ENCODE assay signal across 8 cellular contexts in the genomic region with DNA sequence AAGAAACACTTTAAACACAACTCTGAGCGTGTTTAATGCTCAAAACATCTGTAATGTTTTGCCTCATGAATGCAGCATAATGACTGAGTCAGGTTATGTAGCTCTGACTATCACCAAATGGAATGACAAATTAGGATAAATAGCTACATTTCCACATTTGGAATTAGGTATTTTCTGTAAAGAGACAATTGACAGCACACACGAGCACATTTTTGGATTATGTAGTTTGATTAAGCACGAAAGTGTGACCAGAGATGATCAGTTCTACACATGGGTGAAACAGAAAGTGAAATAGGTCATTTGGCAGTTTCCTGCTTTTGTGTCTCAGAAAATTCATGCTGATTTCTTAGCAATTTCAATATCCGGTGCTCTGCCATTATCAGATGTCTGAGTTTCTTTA. TPM values are rescaled to one million over a fixed set of nuclear protein-coding genes. Genes with fewer than 3 reads are reported as not detected.
DNase-seq lines count a peak whose midpoint lies in the region; ATAC-seq and TF ChIP-seq lines count a peak whose summit lies in the region.

No MANE protein-coding gene starts in this region.

- H3K9ac ChIP-seq in OCI-LY3 (ENCODE audit: low read length) (no peak overlapping the region), mesenchymal stem cell (ENCODE audit: low read length) (peak overlapping the region; percentile 84)

- no peak overlapping the region for H2BK12ac ChIP-seq in mesenchymal stem cell (ENCODE audit: low read length in 2 of 2)

- TF ChIP-seq CTCF in HFFc6 (IDR thresholded peaks at IDR 0.05) (no peak), OCI-LY3 (IDR thresholded peaks at IDR 0.05; ENCODE audit: low read depth, low read length) (no peak)

- H2AK5ac ChIP-seq in mesenchymal stem cell (ENCODE audit: low read length, severe bottlenecking), result no peak overlapping the region

- H3K27ac Mint-ChIP-seq in HFFc6, result peak overlapping the region; percentile 82

- H3K4me3 ChIP-seq in OCI-LY3 (ENCODE audit: low read length), result peak overlapping the region; percentile 52
- peak overlapping the region in 1 of 2 experiments; percentile 31 for H3K4me3 ChIP-seq in mesenchymal stem cell (ENCODE audit: insufficient read depth in 1 of 2, low read depth in 1 of 2, low read length in 2 of 2)

- H3K4me2 ChIP-seq in OCI-LY3 (ENCODE audit: low read length) (peak overlapping the region; percentile 66), mesenchymal stem cell (ENCODE audit: low read length, poor library complexity, severe bottlenecking) (no peak overlapping the region)

- no peak overlapping the region; the same call in 1 of the 2 replicates for H2AFZ ChIP-seq in OCI-LY3 (ENCODE audit: low read depth, low read length)
- H2AFZ ChIP-seq in mesenchymal stem cell (ENCODE audit: low read depth, low read length), result no peak overlapping the region

- H3K79me1 ChIP-seq in mesenchymal stem cell (replicated peaks; ENCODE audit: low read length, poor library complexity, severe bottlenecking), result peaks cover 12% of the 10 kb centered on the region

- no peaks in the 10 kb centered on the region for H4K20me1 ChIP-seq in OCI-LY3 (ENCODE audit: insufficient read depth, low read length)

- H4K8ac ChIP-seq in mesenchymal stem cell (ENCODE audit: low read length), result no peak overlapping the region

- WGBS in mesenchymal stem cell, result 52% methylated on average over 2 of the region's 4 CpGs

- H3K4me1 ChIP-seq in OCI-LY3 (ENCODE audit: low read length) (peaks cover 19% of the 10 kb centered on the region), mesenchymal stem cell (ENCODE audit: control insufficient read depth, insufficient read depth, low read depth, low read length) (peaks cover 2% of the 10 kb centered on the region)

- DNase-seq in HFFc6 (peak; percentile 39), mesenchymal stem cell (peak; percentile 22), NCI-H1417 (lab: John Stamatoyannopoulos, UW) (no peak), SHP77 treated with DMSO at 0.1 percent for 48 hours (lab: John Stamatoyannopoulos, UW) (no peak), mesenteric fat pad (ENCODE audit: low spot score) (no peak)
- no peak for DNase-seq in activated effector memory CD4-positive, alpha-beta T cell treated with Interleukin-2 at 50 U/mL for 16 hours

- H3K27me3 ChIP-seq in OCI-LY3 (ENCODE audit: low read depth, low read length) (no peaks in the 10 kb centered on the region), mesenchymal stem cell (ENCODE audit: control insufficient read depth in 1 of 2, insufficient read depth in 1 of 2, low read length in 2 of 2) (no peaks in the 10 kb centered on the region)

- no peak overlapping the region for H2BK5ac ChIP-seq in mesenchymal stem cell (ENCODE audit: low read depth, low read length, poor library complexity, severe bottlenecking)

- H3K27ac ChIP-seq in OCI-LY3 (ENCODE audit: low read length), result no peak overlapping the region; the same call in 1 of the 2 replicates
- no peak overlapping the region for H3K27ac ChIP-seq in mesenchymal stem cell (ENCODE audit: low read length, poor library complexity, severe bottlenecking)

- no peak overlapping the region for H3K14ac ChIP-seq in mesenchymal stem cell (ENCODE audit: low read length in 2 of 2)

- no peak overlapping the region for H3K18ac ChIP-seq in mesenchymal stem cell (ENCODE audit: low read depth in 1 of 2, low read length in 2 of 2)

- peaks cover 27% of the 10 kb centered on the region for H3K36me3 Mint-ChIP-seq in HFFc6 (ENCODE audit: low read depth)

- peak overlapping the region; percentile 81 for H3K4me3 Mint-ChIP-seq in HFFc6

- H2BK120ac ChIP-seq in mesenchymal stem cell (ENCODE audit: low read depth, low read length), result no peak overlapping the region

- peaks cover 45% of the 10 kb centered on the region for H3K4me1 Mint-ChIP-seq in HFFc6 (ENCODE audit: low read depth)

- no peak overlapping the region for H3K23ac ChIP-seq in mesenchymal stem cell (ENCODE audit: low read length in 2 of 2)

- H3K4ac ChIP-seq in mesenchymal stem cell (ENCODE audit: low read depth in 1 of 2, low read length in 2 of 2), result no peak overlapping the region

- H3K27me3 Mint-ChIP-seq in HFFc6 (ENCODE audit: insufficient read depth), result no peaks in the 10 kb centered on the region

- H3K36me3 ChIP-seq in OCI-LY3 (replicated peaks; ENCODE audit: low read depth, low read length), result peaks cover 26% of the 10 kb centered on the region
- H3K36me3 ChIP-seq in mesenchymal stem cell (ENCODE audit: control insufficient read depth in 1 of 2, insufficient read depth in 2 of 2, low read depth in 1 of 2, low read length in 2 of 2), result peaks cover 20 to 86% of the 10 kb centered on the region in 2 experiments

- no peak overlapping the region for H4K91ac ChIP-seq in mesenchymal stem cell (ENCODE audit: low read length)

- H3K9me3 Mint-ChIP-seq in HFFc6, result no peaks in the 10 kb centered on the region

- ATAC-seq in GM18867 (IDR thresholded peaks at IDR 0.05; ENCODE audit: unreplicated experiment), result peak; percentile 84

- H3K79me2 ChIP-seq in OCI-LY3 (ENCODE audit: low read length), result no peaks in the 10 kb centered on the region

- H2BK15ac ChIP-seq in mesenchymal stem cell (ENCODE audit: low read depth, poor library complexity, severe bottlenecking), result no peak overlapping the region

- no peaks in the 10 kb centered on the region for H3K9me3 ChIP-seq in OCI-LY3 (ENCODE audit: insufficient read depth, low read length)
- no peaks in the 10 kb centered on the region for H3K9me3 ChIP-seq in mesenchymal stem cell (ENCODE audit: control insufficient read depth, low read length)

RNA-seq across cellular contexts. Expression of a gene that starts 29.0 kb away (rescaled TPM):
- 10 to 100 TPM; 17.5 to 22.9 (median 20.7) TPM for total RNA-seq in HFFc6 (2021; fragmentation: NEBNext Ultra II Directional; extraction: Animal tissue kit (Norgen Biotek cat#: 25700))
- polyA plus RNA-seq in mesenchymal stem cell (2013, experiment 1 of 2), result 42.3 TPM
- polyA plus RNA-seq in mesenchymal stem cell (2013, experiment 2 of 2), result 40.8 TPM
- total RNA-seq in mesenteric fat pad, result 198 TPM

Comparison
In these comparisons a context has a peak if more than half of its experiments do, and no peak if none do; other contexts are left out.
1. DNase-seq: peak in HFFc6 (single experiment) and mesenchymal stem cell (single experiment); none in activated effector memory CD4-positive, alpha-beta T cell treated with Interleukin-2 at 50 U/mL for 16 hours (single experiment), NCI-H1417 (0 of 3), SHP77 treated with DMSO at 0.1 percent for 48 hours (single experiment) and mesenteric fat pad (single experiment).